14 cellular contexts compared by ENCODE assay signal in the genomic region with DNA sequence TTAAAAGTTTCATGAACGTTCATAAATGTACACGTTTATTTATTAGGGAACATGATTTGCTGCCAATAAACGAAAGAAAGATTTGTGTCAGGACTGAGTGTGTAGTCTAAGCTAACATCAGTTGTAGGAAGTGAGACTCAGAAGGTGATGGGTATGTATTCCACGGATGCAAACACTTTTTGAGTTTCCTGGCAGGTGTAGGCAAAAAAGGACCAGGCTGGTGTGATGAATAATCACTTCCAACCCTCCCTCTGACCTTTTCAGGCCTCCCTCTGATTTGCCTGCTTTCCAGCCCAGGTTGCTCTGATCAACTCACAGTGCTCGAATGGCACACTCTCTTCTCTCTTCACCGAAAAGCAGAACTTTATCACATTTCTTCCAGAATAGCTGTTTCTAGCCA. TPM values are rescaled to one million over a fixed set of nuclear protein-coding genes. Genes with fewer than 3 reads are reported as not detected.
A peak's percentile ranks its signal among the peaks of the same experiment; 100 is the strongest.
DNase-seq lines count a peak whose midpoint lies in the region; ATAC-seq and TF ChIP-seq lines count a peak whose summit lies in the region.
"Had no signal": no experiment of that assay in that cellular context is flagged by ENCODE, and none has a peak within 500 bp of the region (broad histone marks: within the 10 kb centered on the region; RNA-seq: fewer than 3 reads in every experiment).

No MANE protein-coding gene starts in this region.

- DNase-seq in NCI-H748 (lab: John Stamatoyannopoulos, UW; ENCODE audit: unreplicated experiment) (peak; percentile 37), NCI-H748 treated with DMSO at 0.1 percent for 48 hours (lab: John Stamatoyannopoulos, UW) (no peak), NK-92 (lab: John Stamatoyannopoulos, UW; ENCODE audit: unreplicated experiment) (no peak), osteoblast (ENCODE audit: insufficient read length, low spot score, missing footprints) (no peak), right lobe of liver (no peak), NCI-H2171 (lab: John Stamatoyannopoulos, UW) (no peak)
- DNase-seq: DMS79 treated with DMSO at 0.1 percent for 48 hours; MG63; PC-9; stimulated activated CD8-positive, alpha-beta memory T cell treated with anti-CD3 and anti-CD28 coated beads, Interleukin-4, amount 100 ng/mL, for 48 hours had no signal

- intact Hi-C loops in right lobe of liver (cut with DNase I), result no loop called here

- no peak for TF ChIP-seq POLR2A in right lobe of liver (IDR thresholded peaks at IDR 0.05)

- no peaks in the 10 kb centered on the region for H3K4me1 ChIP-seq in osteoblast (ENCODE audit: insufficient read depth, low read length)
- H3K4me1 ChIP-seq in right lobe of liver, result no peaks in the 10 kb centered on the region

- H4K20me1 ChIP-seq in osteoblast (ENCODE audit: insufficient read depth, low read length), result peaks cover 74% of the 10 kb centered on the region

- peaks cover 97% of the 10 kb centered on the region for H3K79me2 ChIP-seq in osteoblast (ENCODE audit: insufficient read depth, low read length)

- ATAC-seq in HG02798 (IDR thresholded peaks at IDR 0.05; ENCODE audit: poor library complexity, unreplicated experiment), result peak; percentile 71
- ATAC-seq in HG03565 (IDR thresholded peaks at IDR 0.05; ENCODE audit: unreplicated experiment), result peak; percentile 54
- ATAC-seq in right lobe of liver, result no peak

- WGBS in right lobe of liver (ENCODE audit: insufficient coverage, low coverage, low lambda C conversion rate, missing lambda C conversion rate), result 38% methylated on average over 6 of the region's 6 CpGs

- no peak overlapping the region for H3K4me3 ChIP-seq in osteoblast (ENCODE audit: insufficient read depth, low read length)
- H3K4me3 ChIP-seq in right lobe of liver, result no peak overlapping the region
- H3K4me3 ChIP-seq: MG63, PC-9, skin epidermis had no signal

- H3K27ac ChIP-seq in osteoblast (ENCODE audit: low read depth, low read length) (no peak overlapping the region), right lobe of liver (no peak overlapping the region)
- H3K27ac ChIP-seq: 22Rv1, PC-9, skin epidermis had no signal

- H2AFZ ChIP-seq in osteoblast (ENCODE audit: low read length), result no peak overlapping the region
- H2AFZ ChIP-seq: PC-9 had no signal

- H3K27me3 ChIP-seq in osteoblast (ENCODE audit: insufficient read depth, low read length), result no peaks in the 10 kb centered on the region
- H3K27me3 ChIP-seq in right lobe of liver, result no peaks in the 10 kb centered on the region
- H3K27me3 ChIP-seq: MG63 had no signal

- H3K9me3 ChIP-seq in osteoblast (ENCODE audit: low read depth, low read length) (no peaks in the 10 kb centered on the region), right lobe of liver (no peaks in the 10 kb centered on the region)
- H3K9me3 ChIP-seq: MG63 had no signal

- H3K4me2 ChIP-seq in osteoblast (ENCODE audit: insufficient read depth, low read length), result no peak overlapping the region
- H3K4me2 ChIP-seq: PC-9 had no signal

- TF ChIP-seq CTCF in osteoblast (IDR thresholded peaks at IDR 0.05; ENCODE audit: extremely low read depth, low read depth, low read length) (no peak), right lobe of liver (IDR thresholded peaks at IDR 0.05) (no peak)

- H3K36me3 ChIP-seq in osteoblast (ENCODE audit: insufficient read depth, low read length), result no peaks in the 10 kb centered on the region
- H3K36me3 ChIP-seq in right lobe of liver, result no peaks in the 10 kb centered on the region

RNA-seq across cellular contexts. Expression of gene BASP1, which starts 51.8 kb away (rescaled TPM):
- total RNA-seq in osteoblast (242 and 272 TPM in 2 replicates), right lobe of liver (10 to 100 TPM in 1 of 6 experiments, 1 to 10 TPM in 5; 2.6 to 11.2 (median 4.7) TPM)
- total RNA-seq: PC-9 had no signal

Comparison
In these comparisons a context has a peak if more than half of its experiments do, and no peak if none do; other contexts are left out.
1. ATAC-seq: peak in HG02798 (single experiment) and HG03565 (single experiment); none in right lobe of liver (0 of 4).
2. RNA of gene BASP1, which starts 51.8 kb away (total RNA-seq): 242 to 272 TPM in osteoblast; 2.6 to 11.2 TPM in right lobe of liver; every median in the first group is over 10 times any median in the second.